ENCODE assay signal across 33 cellular contexts in genomic region chr21:37993071-37993470, GRCh38.
"Had no signal": no experiment of that assay in that cellular context is flagged by ENCODE, and none has a peak within 500 bp of the region (broad histone marks: within the 10 kb centered on the region; RNA-seq: fewer than 3 reads in every experiment).

No MANE protein-coding gene starts in this region.

- FAIRE-seq: astrocyte, bronchial epithelial cell had no signal

- H3K4me1 ChIP-seq: adrenal gland, ascending aorta, body of pancreas, breast epithelium had no signal

- H3K9me3 ChIP-seq: adrenal gland, ascending aorta, body of pancreas, breast epithelium had no signal

- H3K27ac ChIP-seq: adrenal gland, ascending aorta, body of pancreas, brain microvascular endothelial cell, breast epithelium, cardiac muscle cell had no signal

- ATAC-seq: activated naive CD4-positive, alpha-beta T cell treated with anti-CD3 and anti-CD28 coated beads, Interleukin-2, amount 50 U/mL, for 72 hours; activated naive CD8-positive, alpha-beta T cell treated with anti-CD3 and anti-CD28 coated beads, Interleukin-2, amount 50 U/mL, for 24 hours; activated T-cell treated with anti-CD3 and anti-CD28 coated beads, Interleukin-2, amount 50 U/mL, for 4 hours; activated T-cell treated with anti-CD3 and anti-CD28 coated beads, Interleukin-2, amount 50 U/mL, for 72 hours; activated T-helper 17 cell treated with anti-CD3 and anti-CD28 coated beads, Interleukin-2, amount 50 U/mL, for 72 hours; body of pancreas had no signal

- DNase-seq: activated effector memory CD4-positive, alpha-beta T cell treated with anti-CD3 and anti-CD28 coated beads, Interleukin-2, amount 50 U/mL, for 16 hours; activated effector memory CD4-positive, alpha-beta T cell treated with Interleukin-2 at 50 U/mL for 16 hours; activated gamma-delta T cell; activated gamma-delta T cell treated with Interleukin-2 at 50 U/mL for 16 hours; activated naive CD4-positive, alpha-beta T cell; activated naive CD4-positive, alpha-beta T cell treated with anti-CD3 and anti-CD28 coated beads for 36 hours; activated naive CD4-positive, alpha-beta T cell treated with anti-CD3 and anti-CD28 coated beads, Interleukin-2, amount 10 ng/mL, durations not matched to agents 7 days and 5 days; activated naive CD4-positive, alpha-beta T cell treated with anti-CD3 and anti-CD28 coated beads, Interleukin-2, amount 50 U/mL, for 16 hours; activated naive CD4-positive, alpha-beta T cell treated with Interleukin-2 at 50 U/mL for 16 hours; activated naive CD8-positive, alpha-beta T cell treated with anti-CD3 and anti-CD28 coated beads for 36 hours; activated naive CD8-positive, alpha-beta T cell treated with anti-CD3 and anti-CD28 coated beads, Interleukin-2, amount 10 ng/mL, durations not matched to agents 7 days and 5 days; activated naive CD8-positive, alpha-beta T cell treated with anti-CD3 and anti-CD28 coated beads, Interleukin-2, amount 50 U/mL, for 24 hours; activated T-cell treated with anti-CD3 and anti-CD28 coated beads, Interleukin-2, amount 50 U/mL, for 24 hours; activated T-cell treated with anti-CD3 and anti-CD28 coated beads, Interleukin-2, amount 50 U/mL, for 4 hours; activated T-cell treated with anti-CD3 and anti-CD28 coated beads, Interleukin-2, amount 50 U/mL, for 48 hours; activated T-cell treated with anti-CD3 and anti-CD28 coated beads, Interleukin-2, amount 50 U/mL, for 72 hours; adrenal gland; amniotic stem cell; amygdala; anterior cingulate cortex; aorta; body of pancreas; brain microvascular endothelial cell; caudate nucleus; central memory CD4-positive, alpha-beta T cell; cerebellar nuclear complex had no signal

- H3K4me3 ChIP-seq: adrenal gland, ascending aorta, body of pancreas, breast epithelium, cardiac muscle cell had no signal

- H3K36me3 ChIP-seq: adrenal gland, ascending aorta, brain microvascular endothelial cell, breast epithelium, cardiac muscle cell had no signal

- H3K27me3 ChIP-seq: ascending aorta, body of pancreas, brain microvascular endothelial cell, cardiac muscle cell had no signal
